10 cellular contexts compared by ENCODE assay signal in the genomic region with DNA sequence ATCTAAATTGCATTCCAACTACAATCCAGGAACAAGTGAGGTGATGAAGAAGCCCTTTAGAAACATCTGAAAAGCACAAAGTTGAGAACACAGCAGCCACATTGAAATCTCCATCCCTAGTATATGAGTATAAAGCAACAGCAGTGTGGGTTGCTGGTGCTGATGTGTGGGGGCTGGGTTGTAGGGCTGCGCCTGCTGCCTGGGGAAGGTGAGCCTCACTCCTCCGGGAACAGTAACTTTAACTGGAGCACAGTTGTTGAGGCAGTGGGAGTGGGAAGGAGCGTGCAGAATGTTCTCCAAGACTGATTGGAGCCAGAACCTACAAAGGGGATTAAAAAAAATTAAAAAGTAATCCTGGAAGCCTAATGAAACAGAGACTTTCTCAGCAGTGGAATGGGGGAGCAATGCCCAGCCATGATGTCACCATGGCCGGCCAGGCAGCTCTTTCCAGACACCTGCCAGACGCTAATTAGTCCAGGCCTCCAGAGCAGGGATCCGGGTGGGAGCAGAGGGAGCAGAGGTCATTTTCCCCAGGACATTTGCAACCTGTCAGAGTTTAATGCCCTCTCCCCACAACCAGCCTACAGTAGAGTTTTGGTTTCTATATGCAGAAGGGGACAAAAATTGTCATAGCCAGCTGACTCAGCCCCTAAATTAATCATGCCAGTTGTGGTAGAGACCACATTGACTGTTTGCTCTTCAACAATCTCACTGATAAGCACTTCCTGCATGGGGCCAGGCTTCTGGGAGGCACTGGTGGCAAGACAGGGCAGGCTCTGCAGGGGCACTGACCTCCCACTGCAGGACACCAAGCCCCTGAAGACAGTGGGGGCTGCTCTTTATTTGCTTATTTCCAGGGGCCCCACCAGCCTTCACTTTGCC.
DNase-seq lines count a peak whose midpoint lies in the region; ATAC-seq and TF ChIP-seq lines count a peak whose summit lies in the region.
"Had no signal": no experiment of that assay in that cellular context is flagged by ENCODE, and none has a peak within 500 bp of the region (broad histone marks: within the 10 kb centered on the region; RNA-seq: fewer than 3 reads in every experiment).

No MANE protein-coding gene starts in this region.

- peak overlapping the region; percentile 57 to 94 for H3K27ac Mint-ChIP-seq in activated naive CD4-positive, alpha-beta T cell treated with anti-CD3 and anti-CD28 coated beads, Interleukin-2, amount 50 U/mL, for 72 hours

- H3K9ac ChIP-seq in smooth muscle cell (ENCODE audit: low read depth): no peak overlapping the region

- H2AFZ ChIP-seq in smooth muscle cell (ENCODE audit: low read depth): no peak overlapping the region

- no peaks in the 10 kb centered on the region for H3K36me3 Mint-ChIP-seq in activated naive CD4-positive, alpha-beta T cell treated with anti-CD3 and anti-CD28 coated beads, Interleukin-2, amount 50 U/mL, for 72 hours

- no peak for TF ChIP-seq CTCF in smooth muscle cell (IDR thresholded peaks at IDR 0.05; ENCODE audit: borderline replicate concordance, insufficient read depth, poor library complexity, severe bottlenecking)
- TF ChIP-seq CTCF in thyroid gland (IDR thresholded peaks at IDR 0.05): no peak

- no peak for TF ChIP-seq POLR2A in thyroid gland (IDR thresholded peaks at IDR 0.05)

- H3K4me3 ChIP-seq in smooth muscle cell: no peak overlapping the region
- H3K4me3 ChIP-seq in thyroid gland (replicated peaks in 1 of 3): no peak overlapping the region
- H3K4me3 ChIP-seq: right atrium auricular region had no signal

- H3K79me2 ChIP-seq in smooth muscle cell (ENCODE audit: low read depth): no peaks in the 10 kb centered on the region

- peak overlapping the region; percentile 57 for H3K4me2 ChIP-seq in smooth muscle cell

- peak; percentile 55 for ATAC-seq in GM18508 (IDR thresholded peaks at IDR 0.05; ENCODE audit: insufficient read depth, unreplicated experiment)
- peak; percentile 94 to 97 for ATAC-seq in activated naive CD4-positive, alpha-beta T cell treated with anti-CD3 and anti-CD28 coated beads, Interleukin-2, amount 50 U/mL, for 72 hours

- H3K9me3 ChIP-seq in smooth muscle cell (replicated peaks; ENCODE audit: low read depth) (no peaks in the 10 kb centered on the region), thyroid gland (no peaks in the 10 kb centered on the region)
- H3K9me3 ChIP-seq: right atrium auricular region had no signal

- H4K20me1 ChIP-seq in smooth muscle cell (ENCODE audit: low read depth): no peaks in the 10 kb centered on the region

- H3K27me3 ChIP-seq in smooth muscle cell (ENCODE audit: low read depth) (no peaks in the 10 kb centered on the region), thyroid gland (no peaks in the 10 kb centered on the region)
- H3K27me3 ChIP-seq: right atrium auricular region had no signal

- no peaks in the 10 kb centered on the region for H3F3A ChIP-seq in smooth muscle cell (ENCODE audit: low read depth)

- peak; percentile 10 for DNase-seq in HT1080 (ENCODE audit: low read depth)
- peak in 1 of 2 donors; percentile 44 for DNase-seq in activated naive CD4-positive, alpha-beta T cell treated with anti-CD3 and anti-CD28 coated beads, Interleukin-2, amount 50 U/mL, for 72 hours (ENCODE audit: low spot score in 2 of 2)
- no peak for DNase-seq in smooth muscle cell (lab: John Stamatoyannopoulos, UW; ENCODE audit: unreplicated experiment)
- DNase-seq in thyroid gland: no peak
- DNase-seq in ecto neural progenitor cell (ENCODE audit: low spot score): no peak
- no peak for DNase-seq in NCI-H69 (lab: John Stamatoyannopoulos, UW)
- no peak for DNase-seq in GM19240 (ENCODE audit: insufficient read length, low spot score)
- DNase-seq: hypothalamus had no signal

- WGBS in smooth muscle cell (ENCODE audit: low lambda C conversion rate): 11% methylated on average over 6 of the region's 6 CpGs
- WGBS in thyroid gland, 2 donors: 76 to 81% methylated on average over 6 of the region's 6 CpGs

- no peaks in the 10 kb centered on the region for H3K36me3 ChIP-seq in smooth muscle cell (ENCODE audit: low read depth)
- no peaks in the 10 kb centered on the region for H3K36me3 ChIP-seq in thyroid gland
- H3K36me3 ChIP-seq: right atrium auricular region had no signal

- no peaks in the 10 kb centered on the region for H3K9me3 Mint-ChIP-seq in activated naive CD4-positive, alpha-beta T cell treated with anti-CD3 and anti-CD28 coated beads, Interleukin-2, amount 50 U/mL, for 72 hours

- H3K27ac ChIP-seq in smooth muscle cell (ENCODE audit: low read depth) (no peak overlapping the region), thyroid gland (no peak overlapping the region)
- H3K27ac ChIP-seq: right atrium auricular region had no signal

- intact Hi-C loops in thyroid gland (cut with DNase I): no loop called here

- H3K4me1 ChIP-seq in smooth muscle cell (ENCODE audit: low read depth) (peaks cover 7% of the 10 kb centered on the region), thyroid gland (no peaks in the 10 kb centered on the region)
